ENCODE assay signal across 8 cellular contexts in the genomic region with DNA sequence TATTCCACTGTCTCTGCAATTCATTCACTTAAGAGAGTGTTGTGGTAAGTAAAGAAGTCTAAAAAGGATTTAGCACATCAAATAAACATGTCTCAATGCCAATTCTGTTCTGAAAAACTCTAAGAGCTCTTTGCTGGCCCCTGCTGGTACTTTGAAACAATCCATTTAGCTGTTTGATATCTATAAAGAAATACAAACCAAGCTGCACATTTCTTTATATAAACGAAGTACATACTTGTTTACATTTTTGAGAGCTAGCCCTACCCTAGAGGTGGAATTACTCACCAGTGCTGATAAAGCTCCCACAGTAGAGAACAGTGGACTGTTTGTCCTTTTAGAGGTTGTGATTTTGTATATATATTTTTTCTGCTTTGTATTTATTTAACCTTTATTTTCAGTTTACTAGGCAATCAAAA.
A peak's percentile ranks its signal among the peaks of the same experiment; 100 is the strongest.
DNase-seq lines count a peak whose midpoint lies in the region; TF ChIP-seq lines count a peak whose summit lies in the region.

No MANE protein-coding gene starts in this region.

- H3K27me3 ChIP-seq in vagina (no peaks in the 10 kb centered on the region), spleen (replicated peaks in 1 of 7) (no peaks in the 10 kb centered on the region)

- intact Hi-C loops in vagina (cut with DNase I) = no loop called here
- intact Hi-C loops in spleen (cut with DNase I; ENCODE audit: low total_unique reads) = no loop called here

- no peaks in the 10 kb centered on the region for H3K9me3 ChIP-seq in vagina
- H3K9me3 ChIP-seq in spleen = no peaks in the 10 kb centered on the region

- peak in 2 of 3 experiments; percentile 25 to 32 for TF ChIP-seq CTCF in vagina (IDR thresholded peaks at IDR 0.05)
- TF ChIP-seq CTCF in spleen (IDR thresholded peaks at IDR 0.05 in 8 of 11, conservative IDR thresholded peaks at IDR 0.05 in 3 of 11) = peak in 5 of 11 experiments; percentile 18 to 52 (median 45)

- H3K36me3 ChIP-seq in vagina = no peaks in the 10 kb centered on the region
- no peaks in the 10 kb centered on the region for H3K36me3 ChIP-seq in spleen

- peak; percentile 4 to 45 for DNase-seq in SHP77 (lab: John Stamatoyannopoulos, UW)
- DNase-seq in SHP77 treated with DMSO at 0.1 percent for 48 hours (lab: John Stamatoyannopoulos, UW) = no peak
- DNase-seq in NCI-H1048 (lab: John Stamatoyannopoulos, UW) = peak; percentile 21
- DNase-seq in amniotic stem cell (lab: John Stamatoyannopoulos, UW) = peak; percentile 91
- peak; percentile 13 for DNase-seq in iPS-NIHi11 (ENCODE audit: low spot score)
- DNase-seq in vagina (ENCODE audit: extremely low spot score in 2 of 2) = no peak
- no peak for DNase-seq in spleen
- DNase-seq in OCI-M2 (lab: John Stamatoyannopoulos, UW; ENCODE audit: unreplicated experiment) = no peak

- H3K4me1 ChIP-seq in vagina (peaks cover 6% of the 10 kb centered on the region), spleen (peaks cover 0 to 5% (median 0%) of the 10 kb centered on the region in 6 donors)

- TF ChIP-seq POLR2A in vagina (IDR thresholded peaks at IDR 0.05) (no peak), spleen (IDR thresholded peaks at IDR 0.05) (no peak)

- WGBS in spleen, 5 donors = 0% methylated on average over 1 of the region's 1 CpG

- H3K27ac ChIP-seq in vagina = no peak overlapping the region
- H3K27ac ChIP-seq in spleen = no peak overlapping the region

- H3K4me3 ChIP-seq in vagina (no peak overlapping the region), spleen (no peak overlapping the region)

Comparison
In these comparisons a context has a peak if more than half of its experiments do, and no peak if none do; other contexts are left out.
1. DNase-seq: peak in SHP77 (2 of 2), NCI-H1048 (single experiment), amniotic stem cell (single experiment) and iPS-NIHi11 (single experiment); none in SHP77 treated with DMSO at 0.1 percent for 48 hours (single experiment), vagina (0 of 2), spleen (single experiment) and OCI-M2 (single experiment).